In genomic region chr15:63870403-63871209, GRCh38 we compare ENCODE assay signal across 1 cellular context.
TF ChIP-seq lines count a peak whose summit lies in the region.

No MANE protein-coding gene starts in this region.

TF ChIP-seq in K562, 482 proteins besides CTCF, POLR2A, EP300 and RAD21 (continued from another document and continues in another):
- TF ChIP-seq ZNF518B (CRISPR knock-in tag; IDR thresholded peaks at IDR 0.05) (no peak), HMG20A (CRISPR knock-in tag; conservative IDR thresholded peaks at IDR 0.05) (no peak), DPF2 (IDR thresholded peaks at IDR 0.05) (no peak), NR1H2 (CRISPR knock-in tag; IDR thresholded peaks at IDR 0.05) (peak; percentile 93; the same call in 1 of the 2 replicates), CREB1 (IDR thresholded peaks at IDR 0.05) (no peak), CREB1 (CRISPR knock-in tag; IDR thresholded peaks at IDR 0.05) (peak; percentile 63; the same call in 1 of the 2 replicates), SIN3A (IDR thresholded peaks at IDR 0.05; ENCODE audit: borderline replicate concordance in 2 of 2, control insufficient read depth in 1 of 2, low read depth in 2 of 2, low read length in 2 of 2) (peak; percentile 79 to 99; a peak in 3 of 4 replicates), RB1 (IDR thresholded peaks at IDR 0.05; ENCODE audit: low read depth) (peak; percentile 30; the same call in 1 of the 2 replicates), NRF1 (conservative IDR thresholded peaks at IDR 0.05 in 1 of 2, IDR thresholded peaks at IDR 0.05 in 1 of 2) (no peak), GABPA (tag; conservative IDR thresholded peaks at IDR 0.05; ENCODE audit: low read depth) (0 out of 2 replicates have a peak, but pooled peaks have one; percentile 19), NCOA1 (IDR thresholded peaks at IDR 0.05; ENCODE audit: low read depth) (peak; percentile 97), ZNF3 (CRISPR knock-in tag; IDR thresholded peaks at IDR 0.05) (no peak), TCF15 (CRISPR knock-in tag; IDR thresholded peaks at IDR 0.05) (no peak), HNRNPL (IDR thresholded peaks at IDR 0.05; ENCODE audit: low read depth, low read length) (no peak), CCNT2 (IDR thresholded peaks at IDR 0.05; ENCODE audit: borderline replicate concordance, extremely low read depth, insufficient read length, low read depth, low read length) (no peak), TCF3 (CRISPR knock-in tag; IDR thresholded peaks at IDR 0.05) (no peak; the same call in 1 of the 2 replicates), MYBL2 (IDR thresholded peaks at IDR 0.05; ENCODE audit: low read depth) (no peak), MYBL2 (CRISPR knock-in tag; IDR thresholded peaks at IDR 0.05; ENCODE audit: borderline replicate concordance) (no peak), RCOR1 (IDR thresholded peaks at IDR 0.05; ENCODE audit: borderline replicate concordance in 1 of 2, low read depth in 2 of 2, low read length in 2 of 2) (peak in 1 of 2 experiments; percentile 84; a peak in 2 of 4 replicates), E2F8 (IDR thresholded peaks at IDR 0.05; ENCODE audit: low read depth, partially characterized antibody) (no peak), SMAD1 (IDR thresholded peaks at IDR 0.05; ENCODE audit: low read depth, low read length, partially characterized antibody) (no peak), IRF2 (CRISPR knock-in tag; IDR thresholded peaks at IDR 0.05) (peak; percentile 93; the same call in 1 of the 2 replicates), E2F4 (CRISPR knock-in tag; IDR thresholded peaks at IDR 0.05; ENCODE audit: low read depth) (peak; percentile 91), IRF1 (CRISPR knock-in tag; IDR thresholded peaks at IDR 0.05; ENCODE audit: borderline replicate concordance) (peak; percentile 84; the same call in 1 of the 2 replicates), RREB1 (CRISPR knock-in tag; IDR thresholded peaks at IDR 0.05) (no peak), ESRRA (IDR thresholded peaks at IDR 0.05; ENCODE audit: borderline replicate concordance, low read depth) (no peak), FOXP4 (CRISPR knock-in tag; IDR thresholded peaks at IDR 0.05; ENCODE audit: borderline replicate concordance) (peak; percentile 92; the same call in 1 of the 2 replicates), EP400 (IDR thresholded peaks at IDR 0.05) (no peak), HNRNPLL (IDR thresholded peaks at IDR 0.05; ENCODE audit: low read depth, low read length, poor library complexity, severe bottlenecking) (no peak), RNF219 (CRISPR knock-in tag; IDR thresholded peaks at IDR 0.05) (no peak), NR2C1 (IDR thresholded peaks at IDR 0.05) (no peak), NR2C1 (tag; IDR thresholded peaks at IDR 0.05) (0 out of 2 replicates have a peak, but pooled peaks have one; percentile 33), ATF6 (CRISPR knock-in tag; IDR thresholded peaks at IDR 0.05) (0 out of 2 replicates have a peak, but pooled peaks have one; percentile 52), ZNF217 (CRISPR knock-in tag; IDR thresholded peaks at IDR 0.05) (0 out of 2 replicates have a peak, but pooled peaks have one; percentile 51), POLR2B (IDR thresholded peaks at IDR 0.05; ENCODE audit: low read depth, partially characterized antibody) (no peak), NCOA2 (IDR thresholded peaks at IDR 0.05; ENCODE audit: partially characterized antibody in 2 of 2) (no peak), DMBX1 (CRISPR knock-in tag; IDR thresholded peaks at IDR 0.05; ENCODE audit: borderline replicate concordance) (peak; percentile 81), BRCA1 (IDR thresholded peaks at IDR 0.05) (no peak), BRCA1 (CRISPR knock-in tag; IDR thresholded peaks at IDR 0.05) (no peak), STAG1 (CRISPR knock-in tag; IDR thresholded peaks at IDR 0.05; ENCODE audit: borderline replicate concordance) (peak; percentile 81; the same call in 1 of the 2 replicates)
